In the genomic region with DNA sequence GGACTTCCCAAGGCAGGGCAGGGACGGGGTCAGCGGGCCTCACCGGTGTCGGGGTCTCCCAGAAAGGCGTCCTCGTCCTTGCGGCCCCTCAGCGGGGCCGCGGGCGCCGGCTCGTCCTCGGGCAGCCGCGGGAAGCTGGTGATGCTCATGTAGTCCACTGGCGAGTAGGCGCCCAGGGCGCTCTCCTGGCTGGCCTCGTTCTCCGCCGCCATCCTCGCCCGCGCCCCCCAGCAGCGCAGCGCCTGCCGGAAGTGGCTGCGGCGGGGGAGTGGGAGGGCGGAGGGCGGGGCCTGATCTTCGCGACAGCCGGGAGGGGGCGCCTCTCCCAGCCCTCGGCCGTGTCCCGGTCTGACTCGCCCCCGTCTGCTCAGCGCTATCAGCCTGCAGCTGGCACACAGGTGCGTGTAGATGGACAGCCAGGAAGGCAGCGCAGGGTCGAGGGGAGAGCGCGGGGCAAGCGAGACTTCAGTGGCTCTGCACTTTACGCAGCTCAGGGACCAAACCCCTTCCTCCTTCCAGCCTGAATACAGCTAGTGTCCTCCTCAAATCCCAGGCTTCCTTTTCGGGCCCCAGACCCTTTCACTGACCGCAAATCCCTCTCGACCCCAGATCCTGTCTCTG, we compare ENCODE assay signal across 8 cellular contexts. TPM values are rescaled to one million over a fixed set of nuclear protein-coding genes. Genes with fewer than 3 reads are reported as not detected.
DNase-seq lines count a peak whose midpoint lies in the region; ATAC-seq and TF ChIP-seq lines count a peak whose summit lies in the region.

A gene with protein sequence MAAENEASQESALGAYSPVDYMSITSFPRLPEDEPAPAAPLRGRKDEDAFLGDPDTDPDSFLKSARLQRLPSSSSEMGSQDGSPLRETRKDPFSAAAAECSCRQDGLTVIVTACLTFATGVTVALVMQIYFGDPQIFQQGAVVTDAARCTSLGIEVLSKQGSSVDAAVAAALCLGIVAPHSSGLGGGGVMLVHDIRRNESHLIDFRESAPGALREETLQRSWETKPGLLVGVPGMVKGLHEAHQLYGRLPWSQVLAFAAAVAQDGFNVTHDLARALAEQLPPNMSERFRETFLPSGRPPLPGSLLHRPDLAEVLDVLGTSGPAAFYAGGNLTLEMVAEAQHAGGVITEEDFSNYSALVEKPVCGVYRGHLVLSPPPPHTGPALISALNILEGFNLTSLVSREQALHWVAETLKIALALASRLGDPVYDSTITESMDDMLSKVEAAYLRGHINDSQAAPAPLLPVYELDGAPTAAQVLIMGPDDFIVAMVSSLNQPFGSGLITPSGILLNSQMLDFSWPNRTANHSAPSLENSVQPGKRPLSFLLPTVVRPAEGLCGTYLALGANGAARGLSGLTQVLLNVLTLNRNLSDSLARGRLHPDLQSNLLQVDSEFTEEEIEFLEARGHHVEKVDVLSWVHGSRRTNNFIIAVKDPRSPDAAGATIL (minus strand): TSS at position 253 of the 621 bp plus-strand sequence. CDS start 41 bp downstream, at position 212.

- H3K36me3 ChIP-seq in adipocyte (ENCODE audit: control insufficient read depth, insufficient read depth, low read length, severe bottlenecking) (no peaks in the 10 kb centered on the region), heart right ventricle (no peaks in the 10 kb centered on the region), tibial nerve (no peaks in the 10 kb centered on the region)

- TF ChIP-seq CTCF in heart right ventricle (IDR thresholded peaks at IDR 0.05) (peak; percentile 53 to 88 (median 79)), tibial nerve (IDR thresholded peaks at IDR 0.05) (peak; percentile 70 to 89 (median 80))

- peak; percentile 86 for DNase-seq in CD1c-positive myeloid dendritic cell (ENCODE audit: extremely low spot score)
- peak; percentile 62 for DNase-seq in NCI-H1092 (lab: John Stamatoyannopoulos, UW)
- peak; percentile 82 for DNase-seq in T follicular helper cell (ENCODE audit: low read depth)
- DNase-seq in adipocyte (ENCODE audit: low read depth): peak; percentile 94
- DNase-seq in heart right ventricle: peak; percentile 80 to 86
- peak; percentile 69 for DNase-seq in pons (ENCODE audit: low spot score)
- DNase-seq in tibial nerve (ENCODE audit: low spot score in 2 of 2): peak; percentile 59 to 68

- no peaks in the 10 kb centered on the region for H3K9me3 ChIP-seq in adipocyte (ENCODE audit: control insufficient read depth, low read length)
- H3K9me3 ChIP-seq in heart right ventricle: no peaks in the 10 kb centered on the region
- no peaks in the 10 kb centered on the region for H3K9me3 ChIP-seq in tibial nerve

- ATAC-seq in GM21576 (IDR thresholded peaks at IDR 0.05; ENCODE audit: unreplicated experiment) (peak; percentile 42), heart right ventricle (peak; percentile 57 to 72 (median 66))

- H3K27ac ChIP-seq in heart right ventricle: peak within 1 kb of the TSS; percentile 18 to 83 (median 74)
- H3K27ac ChIP-seq in tibial nerve: peak within 1 kb of the TSS; percentile 66 to 93 (median 80)

- TF ChIP-seq POLR2A in tibial nerve (IDR thresholded peaks at IDR 0.05): peak in 1 of 2 donors; percentile 37

- 2 to 3% methylated on average over 52 of the region's 52 CpGs for WGBS in heart right ventricle, 2 donors
- WGBS in tibial nerve, 2 donors: 0% methylated on average over 23 to 37 of the region's 52 CpGs

- H3K4me1 ChIP-seq in adipocyte (ENCODE audit: control insufficient read depth, insufficient read depth, low read length) (peaks cover 28% of the 10 kb centered on the region), heart right ventricle (peaks cover 8 to 53% (median 37%) of the 10 kb centered on the region in 9 donors), tibial nerve (peaks cover 0 to 45% (median 10%) of the 10 kb centered on the region in 4 donors)

- H3K4me3 ChIP-seq in adipocyte (ENCODE audit: low read length) (peak within 1 kb of the TSS; percentile 92), heart right ventricle (peak within 1 kb of the TSS; percentile 58 to 82 (median 76)), tibial nerve (peak within 1 kb of the TSS; percentile 66 to 85 (median 76))

- peak within 1 kb of the TSS; percentile 89 for H3K9ac ChIP-seq in adipocyte (ENCODE audit: low read length)

- intact Hi-C loops in heart right ventricle (cut with DNase I): loop anchor here in 6 of 10 donors (2.0 to 10.0 kb wide), 7 partner anchors 84 to 340 kb away; a partner anchor contains a TSS

- no peaks in the 10 kb centered on the region for H3K27me3 ChIP-seq in adipocyte (replicated peaks; ENCODE audit: control insufficient read depth, insufficient read depth, low read length)
- peaks cover 0 to 4% (median 0%) of the 10 kb centered on the region in 7 donors for H3K27me3 ChIP-seq in heart right ventricle
- no peaks in the 10 kb centered on the region for H3K27me3 ChIP-seq in tibial nerve

- peak in 1 of 2 donors; percentile 69 for TF ChIP-seq EP300 in tibial nerve (IDR thresholded peaks at IDR 0.05)

RNA-seq across cellular contexts. Expression of the gene that starts here (rescaled TPM):
- 10 to 100 TPM in 9 of 10 donors, 1 to 10 TPM in 1; 8.0 to 27.7 (median 14.9) TPM for total RNA-seq in heart right ventricle
- 10 to 100 TPM; 14.6 to 45.4 TPM for polyA plus RNA-seq in heart right ventricle
- 10 to 100 TPM; 19.6 to 41.7 (median 28.4) TPM for total RNA-seq in tibial nerve

Comparison
In these comparisons a context has a peak if more than half of its experiments do, and no peak if none do; other contexts are left out.
1. Peak in every context shown above with its lines: DNase-seq, ATAC-seq, H3K4me3 ChIP-seq and H3K27ac ChIP-seq.